Comparison of ENCODE assay signal across 28 cellular contexts in the genomic region with DNA sequence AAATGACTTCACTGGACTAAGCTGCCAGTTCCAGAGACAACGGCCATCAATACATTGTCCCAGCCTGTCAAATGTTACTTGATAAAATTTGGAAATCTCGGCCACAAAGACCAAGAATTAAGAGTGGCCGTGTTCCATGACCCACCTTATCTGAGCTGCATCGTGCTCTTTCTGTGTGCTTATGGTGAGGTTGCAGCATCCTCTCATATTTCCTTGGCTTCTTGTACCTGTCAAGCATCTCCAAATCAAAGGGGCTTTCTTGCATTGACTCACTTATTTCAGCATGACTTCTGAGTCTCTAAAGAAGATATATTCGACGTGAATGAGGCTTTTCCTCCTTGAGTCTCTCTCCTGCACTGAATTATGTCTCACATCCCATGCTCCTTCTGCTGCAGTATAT.
"Had no signal": no experiment of that assay in that cellular context is flagged by ENCODE, and none has a peak within 500 bp of the region (broad histone marks: within the 10 kb centered on the region; RNA-seq: fewer than 3 reads in every experiment).

No MANE protein-coding gene starts in this region.

- FAIRE-seq: urothelium cell line had no signal

- H3K27ac ChIP-seq: stomach, suprapubic skin, testis, thoracic aorta, thyroid gland, tibial artery, tibial nerve, transverse colon, upper lobe of left lung, upper lobe of right lung, vagina had no signal

- H3K36me3 Mint-ChIP-seq: stimulated activated effector memory CD8-positive, alpha-beta T cell treated with anti-CD3 and anti-CD28 coated beads, Interleukin-12 subunit alpha, Interleukin-12 subunit beta, amount 100 ng/mL, for 72 hours; stimulated activated memory B cell treated with anti-CD40 and anti-IgM and Interleukin-4, amounts not matched to agents 10 μg/mL and 1 μg/mL and 100 μg/mL, for 72 hours; stimulated activated naive B cell treated with anti-CD40 and anti-IgM and Interleukin-4, amounts not matched to agents 10 μg/mL and 1 μg/mL and 100 μg/mL, for 72 hours; type B pancreatic cell had no signal

- H3K4me1 Mint-ChIP-seq: stimulated activated effector memory CD8-positive, alpha-beta T cell treated with anti-CD3 and anti-CD28 coated beads, Interleukin-12 subunit alpha, Interleukin-12 subunit beta, amount 100 ng/mL, for 72 hours; stimulated activated memory B cell treated with anti-CD40 and anti-IgM and Interleukin-4, amounts not matched to agents 10 μg/mL and 1 μg/mL and 100 μg/mL, for 72 hours; stimulated activated naive B cell treated with anti-CD40 and anti-IgM and Interleukin-4, amounts not matched to agents 10 μg/mL and 1 μg/mL and 100 μg/mL, for 72 hours; stimulated activated naive CD8-positive, alpha-beta T cell treated with anti-CD3 and anti-CD28 coated beads, Interleukin-15, amount 100 ng/mL, for 72 hours had no signal

- H3K36me3 ChIP-seq: stomach, suprapubic skin, thoracic aorta, thyroid gland, tibial artery, tibial nerve, transverse colon, upper lobe of left lung, upper lobe of right lung, vagina had no signal

- H3K9me3 ChIP-seq: stomach, suprapubic skin, testis, thoracic aorta, thyroid gland, tibial artery, tibial nerve, transverse colon, upper lobe of left lung, upper lobe of right lung, vagina had no signal

- H3K27me3 ChIP-seq: stomach, testis, thyroid gland, tibial artery, tibial nerve, transverse colon, upper lobe of left lung, vagina had no signal

- DNase-seq: stimulated activated CD4-positive, alpha-beta T cell treated with anti-CD3 and anti-CD28 coated beads, Interleukin-2, amount 100 ng/mL, for 48 hours; stimulated activated CD4-positive, alpha-beta T cell treated with anti-CD3 and anti-CD28 coated beads, Interleukin-4, amount 100 ng/mL, for 1 hour; stimulated activated CD4-positive, alpha-beta T cell treated with anti-CD3 and anti-CD28 coated beads, Interleukin-4, amount 100 ng/mL, for 24 hours; stimulated activated CD4-positive, alpha-beta T cell treated with anti-CD3 and anti-CD28 coated beads, Interleukin-4, amount 100 ng/mL, for 4 hours; stimulated activated CD8-positive, alpha-beta memory T cell treated with anti-CD3 and anti-CD28 coated beads, Interleukin-4, amount 100 ng/mL, for 48 hours; stimulated activated naive B cell treated with anti-CD40 and anti-IgM and Interleukin-4, amounts not matched to agents 10 μg/mL and 1 μg/mL and 100 μg/mL, for 72 hours; stimulated activated naive CD4-positive, alpha-beta T cell; stimulated activated naive CD4-positive, alpha-beta T cell treated with Interleukin-2 at 50 U/mL for 16 hours; stimulated activated naive CD8-positive, alpha-beta T cell treated with anti-CD3 and anti-CD28 coated beads, Interleukin-15, amount 100 ng/mL, for 72 hours; stimulated activated naive CD8-positive, alpha-beta T cell treated with anti-CD3 and anti-CD28 coated beads, Interleukin-15, Interleukin-2, amounts not matched to agents 100 U/mL and 50 U/mL, for 24 hours; stomach; substantia nigra; testis; thyroid gland; tibial artery; transverse colon; trophoblast cell; upper lobe of left lung; upper lobe of right lung had no signal

- H3K4me3 Mint-ChIP-seq: stimulated activated effector memory CD8-positive, alpha-beta T cell treated with anti-CD3 and anti-CD28 coated beads, Interleukin-12 subunit alpha, Interleukin-12 subunit beta, amount 100 ng/mL, for 72 hours; stimulated activated memory B cell treated with anti-CD40 and anti-IgM and Interleukin-4, amounts not matched to agents 10 μg/mL and 1 μg/mL and 100 μg/mL, for 72 hours; stimulated activated naive B cell treated with anti-CD40 and anti-IgM and Interleukin-4, amounts not matched to agents 10 μg/mL and 1 μg/mL and 100 μg/mL, for 72 hours; stimulated activated naive CD8-positive, alpha-beta T cell treated with anti-CD3 and anti-CD28 coated beads, Interleukin-15, amount 100 ng/mL, for 72 hours; stimulated activated naive CD8-positive, alpha-beta T cell treated with anti-CD3 and anti-CD28 coated beads, Interleukin-15, Interleukin-2, amounts not matched to agents 100 ng/mL and 50 ng/mL, for 24 hours; type B pancreatic cell had no signal

- H3K9me3 Mint-ChIP-seq: stimulated activated effector memory CD8-positive, alpha-beta T cell treated with anti-CD3 and anti-CD28 coated beads, Interleukin-12 subunit alpha, Interleukin-12 subunit beta, amount 100 ng/mL, for 72 hours; stimulated activated memory B cell treated with anti-CD40 and anti-IgM and Interleukin-4, amounts not matched to agents 10 μg/mL and 1 μg/mL and 100 μg/mL, for 72 hours; stimulated activated naive CD8-positive, alpha-beta T cell treated with anti-CD3 and anti-CD28 coated beads, Interleukin-15, amount 100 ng/mL, for 72 hours; stimulated activated naive CD8-positive, alpha-beta T cell treated with anti-CD3 and anti-CD28 coated beads, Interleukin-15, Interleukin-2, amounts not matched to agents 100 ng/mL and 50 ng/mL, for 24 hours; type B pancreatic cell had no signal

- H3K4me1 ChIP-seq: stomach, suprapubic skin, testis, thyroid gland, tibial artery, tibial nerve, transverse colon, upper lobe of left lung, upper lobe of right lung, vagina had no signal

- H3K4me3 ChIP-seq: stomach, suprapubic skin, testis, thoracic aorta, thyroid gland, tibial artery, tibial nerve, transverse colon, upper lobe of left lung, upper lobe of right lung, vagina had no signal

- H3K27ac Mint-ChIP-seq: stimulated activated effector memory CD8-positive, alpha-beta T cell treated with anti-CD3 and anti-CD28 coated beads, Interleukin-12 subunit alpha, Interleukin-12 subunit beta, amount 100 ng/mL, for 72 hours; stimulated activated memory B cell treated with anti-CD40 and anti-IgM and Interleukin-4, amounts not matched to agents 10 μg/mL and 1 μg/mL and 100 μg/mL, for 72 hours; stimulated activated naive B cell treated with anti-CD40 and anti-IgM and Interleukin-4, amounts not matched to agents 10 μg/mL and 1 μg/mL and 100 μg/mL, for 72 hours; stimulated activated naive CD8-positive, alpha-beta T cell treated with anti-CD3 and anti-CD28 coated beads, Interleukin-15, amount 100 ng/mL, for 72 hours; stimulated activated naive CD8-positive, alpha-beta T cell treated with anti-CD3 and anti-CD28 coated beads, Interleukin-15, Interleukin-2, amounts not matched to agents 100 ng/mL and 50 ng/mL, for 24 hours; type B pancreatic cell had no signal

- ATAC-seq: stimulated activated effector memory CD8-positive, alpha-beta T cell treated with anti-CD3 and anti-CD28 coated beads, Interleukin-12 subunit alpha, Interleukin-12 subunit beta, amount 100 ng/mL, for 72 hours; stimulated activated memory B cell treated with anti-CD40 and anti-IgM and Interleukin-4, amounts not matched to agents 10 μg/mL and 1 μg/mL and 100 μg/mL, for 72 hours; stimulated activated naive B cell treated with anti-CD40 and anti-IgM and Interleukin-4, amounts not matched to agents 10 μg/mL and 1 μg/mL and 100 μg/mL, for 72 hours; stimulated activated naive CD8-positive, alpha-beta T cell treated with anti-CD3 and anti-CD28 coated beads, Interleukin-15, amount 100 ng/mL, for 72 hours; stimulated activated naive CD8-positive, alpha-beta T cell treated with anti-CD3 and anti-CD28 coated beads, Interleukin-15, Interleukin-2, amounts not matched to agents 100 U/mL and 50 U/mL, for 24 hours; upper lobe of right lung had no signal
